23 cellular contexts compared by ENCODE assay signal in the genomic region with DNA sequence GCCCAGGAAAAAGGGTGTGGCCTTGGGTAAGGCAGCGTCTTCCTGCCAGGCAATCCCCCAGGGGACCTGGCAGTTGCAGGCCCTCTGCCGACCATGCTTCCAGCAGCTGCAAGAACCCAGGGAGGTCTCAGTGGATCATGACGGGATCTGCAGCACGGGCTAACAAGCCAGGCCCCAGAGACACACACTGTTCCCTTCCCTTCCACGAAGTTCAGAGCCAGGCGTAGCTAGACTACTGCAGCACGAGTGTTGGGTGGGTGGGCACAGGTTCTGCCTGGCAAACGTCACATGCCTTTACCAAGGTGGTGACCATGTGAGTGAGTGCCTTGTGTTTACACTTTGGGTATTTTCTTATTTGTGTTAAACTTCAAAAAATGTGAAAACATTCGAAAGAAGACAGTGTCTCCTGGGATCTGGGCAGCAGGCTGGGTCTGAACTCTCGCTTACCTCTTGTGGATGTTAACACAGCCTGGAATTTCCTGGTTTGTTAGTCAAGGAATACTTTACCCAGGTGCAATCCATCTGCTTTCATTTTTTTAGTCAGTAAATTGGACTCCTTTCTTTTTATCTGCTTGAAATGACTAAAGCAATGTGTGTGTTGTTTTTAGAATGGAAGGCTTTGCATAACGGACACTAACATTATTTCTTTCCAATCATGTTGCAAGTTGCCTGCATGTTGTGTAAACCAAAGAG. TPM values are rescaled to one million over a fixed set of nuclear protein-coding genes. Genes with fewer than 3 reads are reported as not detected.
DNase-seq lines count a peak whose midpoint lies in the region; ATAC-seq, FAIRE-seq and TF ChIP-seq lines count a peak whose summit lies in the region.
"Had no signal": no experiment of that assay in that cellular context is flagged by ENCODE, and none has a peak within 500 bp of the region (broad histone marks: within the 10 kb centered on the region; RNA-seq: fewer than 3 reads in every experiment).

No MANE protein-coding gene starts in this region.

- DNase-seq in Right ventricle myocardium inferior (ENCODE audit: missing footprints): no peak
- DNase-seq in right cardiac atrium: no peak
- no peak for DNase-seq in T-helper 17 cell
- no peak for DNase-seq in sigmoid colon
- DNase-seq in Ammon's horn (ENCODE audit: low spot score): no peak
- DNase-seq in DMS53 treated with DMSO at 0.1 percent for 48 hours (lab: John Stamatoyannopoulos, UW; ENCODE audit: unreplicated experiment): no peak
- no peak for DNase-seq in substantia nigra (lab: John Stamatoyannopoulos, UW)
- DNase-seq: CD8-positive, alpha-beta memory T cell; DMS79; KBM-7; NCI-H187; NCI-H2107; NCI-H510A; NCI-H748 treated with DMSO at 0.1 percent for 48 hours; NK-92 treated with Interleukin-12 subunit alpha and Interleukin-12 subunit beta, amount 100 ng/mL, for 24 hours; SHP77 had no signal

- H3K9me3 ChIP-seq in right cardiac atrium (ENCODE audit: control insufficient read depth, low read length): no peaks in the 10 kb centered on the region
- H3K9me3 ChIP-seq in T-helper 17 cell (ENCODE audit: control insufficient read depth, low read length, poor library complexity, severe bottlenecking): no peaks in the 10 kb centered on the region
- H3K9me3 ChIP-seq in sigmoid colon: no peaks in the 10 kb centered on the region

- H3K27ac ChIP-seq in right cardiac atrium (ENCODE audit: low read length) (no peak overlapping the region), sigmoid colon (peak overlapping the region; percentile 3 to 51 (median 20)), substantia nigra (ENCODE audit: low read depth, low read length, poor library complexity, severe bottlenecking) (no peak overlapping the region)

- no peak for TF ChIP-seq CTCF in sigmoid colon (IDR thresholded peaks at IDR 0.05)

- no peak for TF ChIP-seq POLR2A in sigmoid colon (IDR thresholded peaks at IDR 0.05)

- peak; percentile 45 for FAIRE-seq in endometrium (lab: Jason Lieb, UNC)
- FAIRE-seq: A204.1, GM12892, H54, RCC 7860 had no signal

- no peaks in the 10 kb centered on the region for H3K36me3 ChIP-seq in sigmoid colon

- H3K36me3 Mint-ChIP-seq in T-helper 17 cell (ENCODE audit: low read depth): no peaks in the 10 kb centered on the region

- peaks cover 31% of the 10 kb centered on the region for H3K4me1 Mint-ChIP-seq in T-helper 17 cell

- intact Hi-C loops in Right ventricle myocardium inferior (cut with DNase I): no loop called here
- intact Hi-C loops in right cardiac atrium (cut with DNase I): no loop called here
- intact Hi-C loops in sigmoid colon (cut with DNase I): no loop called here

- H3K4me3 ChIP-seq in right cardiac atrium (ENCODE audit: low read length) (no peak overlapping the region), sigmoid colon (no peak overlapping the region)

- no peak for TF ChIP-seq EP300 in sigmoid colon (IDR thresholded peaks at IDR 0.05)

- no peaks in the 10 kb centered on the region for H3K27me3 ChIP-seq in right cardiac atrium (ENCODE audit: control insufficient read depth, insufficient read depth)
- H3K27me3 ChIP-seq in sigmoid colon: no peaks in the 10 kb centered on the region

- WGBS in right cardiac atrium: 69% methylated on average over 11 of the region's 11 CpGs
- 80 to 87% methylated on average over 11 of the region's 11 CpGs for WGBS in sigmoid colon, 2 donors

- H3K27me3 Mint-ChIP-seq in T-helper 17 cell: no peaks in the 10 kb centered on the region
- H3K27me3 Mint-ChIP-seq: CD8-positive, alpha-beta memory T cell had no signal

- peak overlapping the region; percentile 39 for H3K27ac Mint-ChIP-seq in T-helper 17 cell

- H3K4me1 ChIP-seq in right cardiac atrium (ENCODE audit: control insufficient read depth, insufficient read depth, low read length) (no peaks in the 10 kb centered on the region), sigmoid colon (peaks cover 0 to 7% (median 2%) of the 10 kb centered on the region in 4 donors)

- ATAC-seq in Right ventricle myocardium inferior (peak; percentile 30), right cardiac atrium (no peak), T-helper 17 cell (no peak)

- H3K4me3 Mint-ChIP-seq in T-helper 17 cell: no peak overlapping the region

RNA-seq across cellular contexts. Expression of gene VIPR2, which starts 48.2 kb away (rescaled TPM):
- 17.0 TPM for total RNA-seq in Right ventricle myocardium inferior
- 10 to 100 TPM in 2 of 4 donors, 1 to 10 TPM in 2; 9.3 to 13.7 (median 10.1) TPM for total RNA-seq in right cardiac atrium
- polyA plus RNA-seq in right cardiac atrium: 7.3 TPM
- not detected for total RNA-seq in T-helper 17 cell
- total RNA-seq in sigmoid colon: 10 to 100 TPM; 11.7 to 21.4 (median 15.7) TPM
- 1 to 10 TPM in 2 of 3 donors, under 1 TPM in 1; 0.23 to 3.0 (median 2.4) TPM for polyA plus RNA-seq in sigmoid colon
- total RNA-seq: OCI-LY7 had no signal
- polyA plus RNA-seq: BJ had no signal

Comparison
In these comparisons a context has a peak if more than half of its experiments do, and no peak if none do; other contexts are left out.
1. H3K27ac ChIP-seq: peak in sigmoid colon (4 of 4); none in right cardiac atrium (single experiment) and substantia nigra (single experiment).
2. RNA of gene VIPR2, which starts 48.2 kb away (total RNA-seq): 17.0 TPM in Right ventricle myocardium inferior (single experiment), 11.7 to 21.4 TPM in sigmoid colon and 9.3 to 13.7 TPM in right cardiac atrium; not detected in T-helper 17 cell; every median in the first group is over 4 times any median in the second.